In genomic region chr6:43454290-43455033, GRCh38 we compare ENCODE assay signal across 8 cellular contexts. TPM values are rescaled to one million over a fixed set of nuclear protein-coding genes. Genes with fewer than 3 reads are reported as not detected.
DNase-seq lines count a peak whose midpoint lies in the region; ATAC-seq, FAIRE-seq and TF ChIP-seq lines count a peak whose summit lies in the region.

No MANE protein-coding gene starts in this region.

- peaks cover 8% of the 10 kb centered on the region for H3K4me1 Mint-ChIP-seq in activated naive CD4-positive, alpha-beta T cell treated with anti-CD3 and anti-CD28 coated beads for 36 hours (ENCODE audit: low read depth)

- H3K36me3 Mint-ChIP-seq in activated naive CD4-positive, alpha-beta T cell treated with anti-CD3 and anti-CD28 coated beads for 36 hours (ENCODE audit: low read depth): no peaks in the 10 kb centered on the region

- peaks cover 3% of the 10 kb centered on the region for H3K4me1 ChIP-seq in neuron (ENCODE audit: insufficient read depth, low read length)
- H3K4me1 ChIP-seq in stomach: peaks cover 16 to 22% (median 19%) of the 10 kb centered on the region in 4 donors

- peak overlapping the region; percentile 74 for H3K4me3 Mint-ChIP-seq in activated naive CD4-positive, alpha-beta T cell treated with anti-CD3 and anti-CD28 coated beads for 36 hours

- H3K27me3 Mint-ChIP-seq in activated naive CD4-positive, alpha-beta T cell treated with anti-CD3 and anti-CD28 coated beads for 36 hours (ENCODE audit: low read depth): peaks cover 4% of the 10 kb centered on the region

- H3K9me3 ChIP-seq in neuron (ENCODE audit: low read length) (no peaks in the 10 kb centered on the region), stomach (no peaks in the 10 kb centered on the region)

- CTCF ChIA-PET in activated naive CD4-positive, alpha-beta T cell treated with anti-CD3 and anti-CD28 coated beads for 36 hours (lab: Charles Lee): interaction anchor here (0.6 to 9.7 kb wide), 6 partner anchors 13 to 53 kb away, joined by 3 to 69 read pairs (median 4); partner anchors contain the start of gene LRRC73

- WGBS in stomach, 5 donors: 4 to 5% (median 4%) methylated on average over 45 to 51 of the region's 51 CpGs

- H3K27me3 ChIP-seq in neuron (ENCODE audit: insufficient read depth, low read length): peaks cover 9% of the 10 kb centered on the region
- peaks cover 9 to 47% (median 24%) of the 10 kb centered on the region in 3 donors for H3K27me3 ChIP-seq in stomach

- H3K27ac ChIP-seq in stomach: peak overlapping the region in 1 of 5 donors; percentile 43

- TF ChIP-seq CTCF in GM12874 (IDR thresholded peaks at IDR 0.05; ENCODE audit: insufficient read depth, low read depth, low read length): peak; percentile 99
- TF ChIP-seq CTCF in stomach (IDR thresholded peaks at IDR 0.05): peak in 5 of 7 experiments; percentile 96 to 99 (median 98)

- peak overlapping the region; percentile 43 for H2AFZ ChIP-seq in neuron (ENCODE audit: low read depth, low read length)

- peak; percentile 75 for TF ChIP-seq RAD21 in Ishikawa (IDR thresholded peaks at IDR 0.05; ENCODE audit: low read depth)

- FAIRE-seq in frontal cortex (lab: Jason Lieb, UNC): no peak

- H3K36me3 ChIP-seq in neuron (ENCODE audit: insufficient read depth, low read length) (peaks cover 24% of the 10 kb centered on the region), stomach (peaks cover 17 to 40% (median 38%) of the 10 kb centered on the region in 4 donors)

- H3K27ac Mint-ChIP-seq in activated naive CD4-positive, alpha-beta T cell treated with anti-CD3 and anti-CD28 coated beads for 36 hours: no peak overlapping the region

- no peak for ATAC-seq in GM18870 (IDR thresholded peaks at IDR 0.05; ENCODE audit: unreplicated experiment)

- TF ChIP-seq POLR2A in stomach (IDR thresholded peaks at IDR 0.05): no peak

- H3K4me3 ChIP-seq in neuron (ENCODE audit: low read length) (peak overlapping the region; percentile 50), stomach (peak overlapping the region; percentile 49 to 68 (median 58))

- TF ChIP-seq EP300 in Ishikawa (IDR thresholded peaks at IDR 0.05; ENCODE audit: borderline replicate concordance) (no peak), stomach (IDR thresholded peaks at IDR 0.05) (no peak)

- DNase-seq in SK-N-DZ (ENCODE audit: low spot score) (peak; percentile 81), frontal cortex (ENCODE audit: low spot score in 2 of 2) (peak; percentile 88 to 90), stomach (peak; percentile 88)
- peak; percentile 75 for DNase-seq in activated naive CD4-positive, alpha-beta T cell treated with anti-CD3 and anti-CD28 coated beads for 36 hours

- H3K9me3 Mint-ChIP-seq in activated naive CD4-positive, alpha-beta T cell treated with anti-CD3 and anti-CD28 coated beads for 36 hours: no peaks in the 10 kb centered on the region

- intact Hi-C loops in activated naive CD4-positive, alpha-beta T cell treated with anti-CD3 and anti-CD28 coated beads for 36 hours (cut with micrococcal nuclease): loop anchor here (1.0 to 2.0 kb wide), 3 partner anchors 23 to 52 kb away; partner anchors contain the start of gene TJAP1
- intact Hi-C loops in stomach (cut with DNase I; ENCODE audit: low total_unique reads): loop anchor here (5.0 kb wide), 1 partner anchor 53 kb away; no protein-coding TSS in a partner anchor

TF ChIP-seq in Ishikawa, 13 proteins besides CTCF, POLR2A, EP300 and RAD21:
- TF ChIP-seq ZBTB7A (IDR thresholded peaks at IDR 0.05; ENCODE audit: low read depth) (no peak), YY1 (IDR thresholded peaks at IDR 0.05; ENCODE audit: low read depth) (0 out of 2 replicates have a peak, but pooled peaks have one; percentile 14), REST (IDR thresholded peaks at IDR 0.05; ENCODE audit: low read depth) (no peak)

RNA-seq across cellular contexts. Expression of gene DLK2, which starts 0.9 kb away (rescaled TPM):
- polyA plus RNA-seq in SK-N-DZ (2014; cell fraction: cytosol; rRNA removed): 8.5 and 14.3 TPM in 2 replicates
- 5.8 and 8.6 TPM in 2 replicates for polyA plus RNA-seq in SK-N-DZ (2014; cell fraction: nucleus; rRNA removed)
- under 1 TPM; 0.47 to 0.52 TPM for total RNA-seq in activated naive CD4-positive, alpha-beta T cell treated with anti-CD3 and anti-CD28 coated beads for 36 hours
- total RNA-seq in frontal cortex: 8.6 TPM
- under 1 TPM in 1 of 5 donors, not detected in 4; 0.37 TPM for total RNA-seq in stomach
- polyA plus RNA-seq in stomach: 10 to 100 TPM in 1 of 3 donors, not detected in 2; 17.0 TPM

RNA-seq across cellular contexts. Expression of gene TJAP1, which starts 22.9 kb away (rescaled TPM):
- polyA plus RNA-seq in SK-N-DZ (2014; cell fraction: cytosol; rRNA removed): 17.8 and 20.9 TPM in 2 replicates
- polyA plus RNA-seq in SK-N-DZ (2014; cell fraction: nucleus; rRNA removed): 49.6 and 69.6 TPM in 2 replicates
- total RNA-seq in activated naive CD4-positive, alpha-beta T cell treated with anti-CD3 and anti-CD28 coated beads for 36 hours: 10 to 100 TPM; 23.0 to 24.6 TPM
- total RNA-seq in frontal cortex (2.9 TPM), stomach (100 to 1,000 TPM in 1 of 5 donors, 10 to 100 TPM in 2, 1 to 10 TPM in 2; 8.4 to 182 (median 15.2) TPM)
- 10 to 100 TPM; 10.8 to 17.5 (median 13.1) TPM for polyA plus RNA-seq in stomach

RNA-seq across cellular contexts. Expression of gene ABCC10, which starts 27.1 kb away (rescaled TPM):
- polyA plus RNA-seq in SK-N-DZ (2014; cell fraction: cytosol; rRNA removed): 5.6 and 10.4 TPM in 2 replicates
- 20.0 and 34.9 TPM in 2 replicates for polyA plus RNA-seq in SK-N-DZ (2014; cell fraction: nucleus; rRNA removed)
- total RNA-seq in activated naive CD4-positive, alpha-beta T cell treated with anti-CD3 and anti-CD28 coated beads for 36 hours: 10 to 100 TPM; 22.7 to 26.6 TPM
- total RNA-seq in frontal cortex (17.9 TPM), stomach (10 to 100 TPM; 18.7 to 67.4 (median 60.3) TPM)
- polyA plus RNA-seq in stomach: 10 to 100 TPM in 2 of 3 donors, 1 to 10 TPM in 1; 7.9 to 30.6 (median 15.1) TPM

RNA-seq across cellular contexts. Expression of gene LRRC73, which starts 55.7 kb away (rescaled TPM):
- polyA plus RNA-seq in SK-N-DZ (2014; cell fraction: cytosol; rRNA removed): 0.13 and 0.17 TPM in 2 replicates
- polyA plus RNA-seq in SK-N-DZ (2014; cell fraction: nucleus; rRNA removed): 0.16 and 0.38 TPM in 2 replicates
- total RNA-seq in activated naive CD4-positive, alpha-beta T cell treated with anti-CD3 and anti-CD28 coated beads for 36 hours: under 1 TPM; 0.10 to 0.17 TPM
- total RNA-seq in frontal cortex (2.9 TPM), stomach (1 to 10 TPM in 1 of 5 donors, under 1 TPM in 1, not detected in 3; 0.55 to 1.0 TPM)
- under 1 TPM; 0.30 to 0.31 (median 0.31) TPM for polyA plus RNA-seq in stomach
